Comparison of ENCODE assay signal across 19 cellular contexts in the genomic region with DNA sequence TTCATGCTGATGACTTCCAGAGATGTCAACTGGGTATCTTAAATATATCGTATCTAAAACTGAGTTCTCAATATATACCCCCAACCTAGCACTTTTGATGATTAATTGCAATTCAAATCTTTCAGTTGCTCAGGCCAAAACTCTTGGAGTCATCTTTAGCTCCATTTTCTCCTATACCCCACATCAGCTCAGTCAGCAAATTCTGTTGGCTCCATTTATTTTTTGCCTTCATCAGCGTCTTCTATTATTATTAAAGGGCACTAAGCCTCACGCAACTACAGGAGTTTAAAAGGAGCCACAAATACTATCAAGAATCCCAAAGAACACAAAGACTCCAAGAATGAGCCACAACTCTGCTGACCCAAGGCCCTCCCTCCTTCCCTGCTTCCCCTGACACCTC.
DNase-seq lines count a peak whose midpoint lies in the region; ATAC-seq and TF ChIP-seq lines count a peak whose summit lies in the region.
"Had no signal": no experiment of that assay in that cellular context is flagged by ENCODE, and none has a peak within 500 bp of the region (broad histone marks: within the 10 kb centered on the region; RNA-seq: fewer than 3 reads in every experiment).

No MANE protein-coding gene starts in this region.

- H3K4me1 Mint-ChIP-seq in dendritic cell treated with granulocyte-macrophage colony-stimulating factor and Interleukin-4, amounts not matched to agents 40 ng/mL and 50 ng/mL, for 4 days (ENCODE audit: low read depth) = peaks cover 27% of the 10 kb centered on the region
- peaks cover 0 to 2% of the 10 kb centered on the region in 2 donors for H3K4me1 Mint-ChIP-seq in natural killer cell treated with Interleukin-12 subunit alpha and Interleukin-12 subunit beta and Interleukin-15 and Interleukin-18, amount 100 ng/mL, for 72 hours (ENCODE audit: low read depth in 2 of 2)
- H3K4me1 Mint-ChIP-seq: B cell had no signal

- peaks cover 61 to 76% of the 10 kb centered on the region in 2 experiments for H3K4me1 ChIP-seq in neutrophil (ENCODE audit: control insufficient read depth in 1 of 2, insufficient read depth in 1 of 2, low read depth in 1 of 2, low read length in 1 of 2)
- H3K4me1 ChIP-seq: Caco-2 had no signal

- H3K27ac Mint-ChIP-seq in dendritic cell treated with granulocyte-macrophage colony-stimulating factor and Interleukin-4, amounts not matched to agents 40 ng/mL and 50 ng/mL, for 4 days = peak overlapping the region; percentile 6
- no peak overlapping the region for H3K27ac Mint-ChIP-seq in natural killer cell treated with Interleukin-12 subunit alpha and Interleukin-12 subunit beta and Interleukin-15 and Interleukin-18, amount 100 ng/mL, for 72 hours
- H3K27ac Mint-ChIP-seq: B cell; CD4-positive, alpha-beta T cell; CD8-positive, alpha-beta T cell had no signal

- H3K36me3 ChIP-seq in neutrophil = no peaks in the 10 kb centered on the region
- H3K36me3 ChIP-seq: BLaER1 treated with 17β-estradiol and CSF1 and Interleukin-3, amounts not matched to agents 10 nM and 100 nM had no signal

- H3K4me3 ChIP-seq in HL-60 (replicated peaks; ENCODE audit: insufficient read depth, low read length) (no peak overlapping the region), neutrophil (ENCODE audit: low read depth in 1 of 2, low read length in 1 of 2) (no peak overlapping the region)
- H3K4me3 ChIP-seq: BLaER1 treated with 17β-estradiol and CSF1 and Interleukin-3, amounts not matched to agents 10 nM and 100 nM had no signal

- no peaks in the 10 kb centered on the region for H3K9me3 ChIP-seq in neutrophil
- H3K9me3 ChIP-seq: Caco-2 had no signal

- H3K27me3 Mint-ChIP-seq in dendritic cell treated with granulocyte-macrophage colony-stimulating factor and Interleukin-4, amounts not matched to agents 40 ng/mL and 50 ng/mL, for 4 days = no peaks in the 10 kb centered on the region
- peaks cover 11 to 14% of the 10 kb centered on the region in 2 donors for H3K27me3 Mint-ChIP-seq in natural killer cell treated with Interleukin-12 subunit alpha and Interleukin-12 subunit beta and Interleukin-15 and Interleukin-18, amount 100 ng/mL, for 72 hours
- H3K27me3 Mint-ChIP-seq: B cell; CD4-positive, alpha-beta T cell had no signal

- no peaks in the 10 kb centered on the region for H3K27me3 ChIP-seq in HL-60 (ENCODE audit: insufficient read depth, poor library complexity, severe bottlenecking)
- H3K27me3 ChIP-seq in neutrophil = no peaks in the 10 kb centered on the region
- H3K27me3 ChIP-seq: BLaER1 treated with 17β-estradiol and CSF1 and Interleukin-3, amounts not matched to agents 10 nM and 100 nM had no signal

- intact Hi-C loops in dendritic cell treated with granulocyte-macrophage colony-stimulating factor and Interleukin-4, amounts not matched to agents 40 ng/mL and 50 ng/mL, for 4 days (cut with micrococcal nuclease) = no loop called here

- TF ChIP-seq CTCF in HL-60 (IDR thresholded peaks at IDR 0.05; ENCODE audit: insufficient read depth, low read length) = no peak
- no peak for TF ChIP-seq CTCF in neutrophil (IDR thresholded peaks at IDR 0.05)

- H3K9me3 Mint-ChIP-seq in dendritic cell treated with granulocyte-macrophage colony-stimulating factor and Interleukin-4, amounts not matched to agents 40 ng/mL and 50 ng/mL, for 4 days = no peaks in the 10 kb centered on the region
- H3K9me3 Mint-ChIP-seq in natural killer cell treated with Interleukin-12 subunit alpha and Interleukin-12 subunit beta and Interleukin-15 and Interleukin-18, amount 100 ng/mL, for 72 hours = peaks cover 4% of the 10 kb centered on the region
- H3K9me3 Mint-ChIP-seq: CD4-positive, alpha-beta T cell; CD8-positive, alpha-beta T cell had no signal

- DNase-seq in HL-60 (ENCODE audit: low read depth in 1 of 2, low spot score in 1 of 2) = no peak
- peak; percentile 49 for DNase-seq in RPMI8226
- no peak for DNase-seq in superior temporal gyrus (ENCODE audit: extremely low spot score)
- no peak for DNase-seq in natural killer cell treated with Interleukin-12 subunit alpha and Interleukin-12 subunit beta and Interleukin-15 and Interleukin-18, amount 100 ng/mL, for 72 hours (ENCODE audit: low spot score)
- no peak for DNase-seq in NCI-H1417 (lab: John Stamatoyannopoulos, UW)
- DNase-seq: 8988T; AML-193; Caco-2; Calu3; CD4-positive, alpha-beta T cell; CD8-positive, alpha-beta T cell; DMS79 treated with DMSO at 0.1 percent for 48 hours; GF-D8 had no signal

- no peaks in the 10 kb centered on the region for H3K36me3 Mint-ChIP-seq in dendritic cell treated with granulocyte-macrophage colony-stimulating factor and Interleukin-4, amounts not matched to agents 40 ng/mL and 50 ng/mL, for 4 days (ENCODE audit: low read depth)
- H3K36me3 Mint-ChIP-seq in natural killer cell treated with Interleukin-12 subunit alpha and Interleukin-12 subunit beta and Interleukin-15 and Interleukin-18, amount 100 ng/mL, for 72 hours = no peaks in the 10 kb centered on the region
- H3K36me3 Mint-ChIP-seq: CD8-positive, alpha-beta T cell had no signal

- no peak for ATAC-seq in GM21619 (IDR thresholded peaks at IDR 0.05; ENCODE audit: unreplicated experiment)
- no peak for ATAC-seq in natural killer cell treated with Interleukin-12 subunit alpha and Interleukin-12 subunit beta and Interleukin-15 and Interleukin-18, amount 100 ng/mL, for 72 hours
- ATAC-seq: CD8-positive, alpha-beta T cell had no signal

- H3K27ac ChIP-seq in HL-60 (replicated peaks) = peak overlapping the region; percentile 45
- H3K27ac ChIP-seq in neutrophil = peak overlapping the region; percentile 87
- H3K27ac ChIP-seq: C4-2B had no signal

- H3K4me3 Mint-ChIP-seq in dendritic cell treated with granulocyte-macrophage colony-stimulating factor and Interleukin-4, amounts not matched to agents 40 ng/mL and 50 ng/mL, for 4 days = no peak overlapping the region
- no peak overlapping the region for H3K4me3 Mint-ChIP-seq in natural killer cell treated with Interleukin-12 subunit alpha and Interleukin-12 subunit beta and Interleukin-15 and Interleukin-18, amount 100 ng/mL, for 72 hours
- H3K4me3 Mint-ChIP-seq: B cell; CD4-positive, alpha-beta T cell; CD8-positive, alpha-beta T cell had no signal
